9 cellular contexts compared by ENCODE assay signal in the genomic region with DNA sequence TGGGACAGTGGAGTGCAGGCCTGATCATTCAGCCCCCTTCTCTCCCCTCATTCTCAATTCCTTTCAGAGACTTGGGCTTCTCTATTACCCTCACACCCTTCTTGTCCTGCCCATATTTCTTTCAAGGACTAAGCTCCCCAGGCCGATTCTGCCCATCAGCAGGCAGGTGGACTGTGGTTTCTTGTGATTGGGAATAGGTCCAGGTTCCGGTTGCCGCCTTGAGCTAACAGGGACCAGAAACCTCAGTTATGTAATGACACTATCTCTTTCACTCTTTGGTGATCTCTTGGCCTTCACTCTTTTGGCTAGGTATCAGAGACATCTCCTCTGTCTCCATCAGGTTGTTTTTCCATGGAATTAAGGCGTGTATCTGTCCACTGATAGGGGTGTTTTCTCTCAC. TPM values are rescaled to one million over a fixed set of nuclear protein-coding genes. Genes with fewer than 3 reads are reported as not detected.
"Had no signal": no experiment of that assay in that cellular context is flagged by ENCODE, and none has a peak within 500 bp of the region (broad histone marks: within the 10 kb centered on the region; RNA-seq: fewer than 3 reads in every experiment).

No MANE protein-coding gene starts in this region.

- ATAC-seq: HCT116 had no signal

- H3K9me3 ChIP-seq: HAP-1 had no signal

- H3K36me3 ChIP-seq: HAP-1 had no signal

- H3K4me3 ChIP-seq: GM23248, HAP-1 had no signal

- H3K27ac ChIP-seq: GM23248 had no signal

- DNase-seq: GM23248, GOT3, H7, HFFc6, KBM-7 had no signal

- H3K9ac ChIP-seq: GM23248 had no signal

- H2AFZ ChIP-seq: GM23248 had no signal

RNA-seq across cellular contexts. Expression of a gene that starts 6.5 kb away (rescaled TPM):
- total RNA-seq: GM23248, H4, H7, HFFc6 had no signal

RNA-seq across cellular contexts. Expression of a gene that starts 15.3 kb away (rescaled TPM):
- total RNA-seq: GM23248, H4, H7, HFFc6 had no signal

RNA-seq across cellular contexts. Expression of a gene that starts 36.3 kb away (rescaled TPM):
- total RNA-seq: GM23248, H4, H7, HFFc6, HT-29 had no signal
